ENCODE assay signal across 2 cellular contexts in genomic region chr4:43296946-43297528, GRCh38.
TF ChIP-seq lines count a peak whose summit lies in the region.

No MANE protein-coding gene starts in this region.

TF ChIP-seq in HepG2, 621 proteins besides CTCF, POLR2A, EP300 and RAD21 (continued from another document):
- TF ChIP-seq ZFP91 (CRISPR knock-in tag; IDR thresholded peaks at IDR 0.05; ENCODE audit: borderline replicate concordance) (no peak), ZBTB1 (CRISPR knock-in tag; IDR thresholded peaks at IDR 0.05; ENCODE audit: borderline replicate concordance) (no peak)

TF ChIP-seq in IMR-90, 13 proteins besides CTCF, POLR2A, EP300 and RAD21 (continued from another document):
- TF ChIP-seq ELK1 (IDR thresholded peaks at IDR 0.05; ENCODE audit: borderline replicate concordance, low read depth, low read length), result no peak
- no peak for TF ChIP-seq BHLHE40 (IDR thresholded peaks at IDR 0.05; ENCODE audit: low read depth, low read length)
- no peak for TF ChIP-seq RCOR1 (IDR thresholded peaks at IDR 0.05; ENCODE audit: insufficient replicate concordance, low read length)
- TF ChIP-seq CEBPB (IDR thresholded peaks at IDR 0.05; ENCODE audit: low read depth, low read length), result peak; percentile 72
- no peak for TF ChIP-seq CHD1 (IDR thresholded peaks at IDR 0.05; ENCODE audit: low read depth, low read length)
- no peak for TF ChIP-seq RFX5 (IDR thresholded peaks at IDR 0.05; ENCODE audit: low read depth, low read length)
- TF ChIP-seq USF2 (IDR thresholded peaks at IDR 0.05; ENCODE audit: low read depth, low read length), result no peak
- TF ChIP-seq FOS (IDR thresholded peaks at IDR 0.05; ENCODE audit: low read depth, low read length), result 0 out of 2 replicates have a peak, but pooled peaks have one; percentile 42
